ENCODE assay signal across 1 cellular context in genomic region chr2:17753803-17754663, GRCh38.
TF ChIP-seq lines count a peak whose summit lies in the region.

Gene GEN1, plus strand, starts transcription at chr2:17754138. Its CDS starts 5,806 bp downstream, at chr2:17759944.
Gene SMC6, minus strand, starts transcription at chr2:17753810. Its CDS starts 7,864 bp downstream, at chr2:17745946.

TF ChIP-seq in liver, 16 proteins besides CTCF, POLR2A, EP300 and RAD21 (continued from another document):
- TF ChIP-seq ZBTB33 (IDR thresholded peaks at IDR 0.05), result no peak
- TF ChIP-seq GABPA (IDR thresholded peaks at IDR 0.05 in 1 of 2, conservative IDR thresholded peaks at IDR 0.05 in 1 of 2), result peak; percentile 69 to 90
- no peak for TF ChIP-seq FOXA2 (IDR thresholded peaks at IDR 0.05)
